ENCODE assay signal across 1 cellular context in genomic region chr2:187552959-187553681, GRCh38.
TF ChIP-seq lines count a peak whose summit lies in the region.

No MANE protein-coding gene starts in this region.

TF ChIP-seq in HEK293, 187 proteins besides CTCF, POLR2A, EP300 and RAD21 (continued from another document and continues in another):
- no peak for TF ChIP-seq TSHZ1 (tag by site-specific recombination; IDR thresholded peaks at IDR 0.05; ENCODE audit: borderline replicate concordance)
- TF ChIP-seq ZNF184 (tag by site-specific recombination; IDR thresholded peaks at IDR 0.05), result 0 out of 2 replicates have a peak, but pooled peaks have one; percentile 19
- no peak for TF ChIP-seq BCL6B (tag by site-specific recombination; IDR thresholded peaks at IDR 0.05)
- no peak for TF ChIP-seq ZNF221 (tag by site-specific recombination; IDR thresholded peaks at IDR 0.05; ENCODE audit: borderline replicate concordance)
- no peak for TF ChIP-seq ZNF658 (tag by site-specific recombination; IDR thresholded peaks at IDR 0.05)
- no peak for TF ChIP-seq ZNF266 (tag by site-specific recombination; IDR thresholded peaks at IDR 0.05; ENCODE audit: low read depth)
- TF ChIP-seq, protein P1, sequence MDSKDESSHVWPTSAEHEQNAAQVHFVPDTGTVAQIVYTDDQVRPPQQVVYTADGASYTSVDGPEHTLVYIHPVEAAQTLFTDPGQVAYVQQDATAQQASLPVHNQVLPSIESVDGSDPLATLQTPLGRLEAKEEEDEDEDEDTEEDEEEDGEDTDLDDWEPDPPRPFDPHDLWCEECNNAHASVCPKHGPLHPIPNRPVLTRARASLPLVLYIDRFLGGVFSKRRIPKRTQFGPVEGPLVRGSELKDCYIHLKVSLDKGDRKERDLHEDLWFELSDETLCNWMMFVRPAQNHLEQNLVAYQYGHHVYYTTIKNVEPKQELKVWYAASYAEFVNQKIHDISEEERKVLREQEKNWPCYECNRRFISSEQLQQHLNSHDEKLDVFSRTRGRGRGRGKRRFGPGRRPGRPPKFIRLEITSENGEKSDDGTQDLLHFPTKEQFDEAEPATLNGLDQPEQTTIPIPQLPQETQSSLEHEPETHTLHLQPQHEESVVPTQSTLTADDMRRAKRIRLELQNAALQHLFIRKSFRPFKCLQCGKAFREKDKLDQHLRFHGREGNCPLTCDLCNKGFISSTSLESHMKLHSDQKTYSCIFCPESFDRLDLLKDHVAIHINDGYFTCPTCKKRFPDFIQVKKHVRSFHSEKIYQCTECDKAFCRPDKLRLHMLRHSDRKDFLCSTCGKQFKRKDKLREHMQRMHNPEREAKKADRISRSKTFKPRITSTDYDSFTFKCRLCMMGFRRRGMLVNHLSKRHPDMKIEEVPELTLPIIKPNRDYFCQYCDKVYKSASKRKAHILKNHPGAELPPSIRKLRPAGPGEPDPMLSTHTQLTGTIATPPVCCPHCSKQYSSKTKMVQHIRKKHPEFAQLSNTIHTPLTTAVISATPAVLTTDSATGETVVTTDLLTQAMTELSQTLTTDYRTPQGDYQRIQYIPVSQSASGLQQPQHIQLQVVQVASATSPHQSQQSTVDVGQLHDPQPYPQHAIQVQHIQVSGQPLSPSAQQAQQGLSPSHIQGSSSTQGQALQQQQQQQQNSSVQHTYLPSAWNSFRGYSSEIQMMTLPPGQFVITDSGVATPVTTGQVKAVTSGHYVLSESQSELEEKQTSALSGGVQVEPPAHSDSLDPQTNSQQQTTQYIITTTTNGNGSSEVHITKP (tag by site-specific recombination; IDR thresholded peaks at IDR 0.05), result peak; percentile 48; the same call in 1 of the 2 replicates
- TF ChIP-seq HOXC10 (CRISPR knock-in tag; IDR thresholded peaks at IDR 0.05), result no peak
- 0 out of 2 replicates have a peak, but pooled peaks have one; percentile 22 for TF ChIP-seq ZBTB1 (tag by site-specific recombination; IDR thresholded peaks at IDR 0.05)
- TF ChIP-seq ZNF169 (tag by site-specific recombination; IDR thresholded peaks at IDR 0.05), result no peak
- no peak for TF ChIP-seq ZNF488 (tag by site-specific recombination; IDR thresholded peaks at IDR 0.05)
- TF ChIP-seq ZBTB10 (tag by site-specific recombination; IDR thresholded peaks at IDR 0.05), result no peak
- no peak for TF ChIP-seq ZNF518A (tag by site-specific recombination; conservative IDR thresholded peaks at IDR 0.05; ENCODE audit: low read depth)
- no peak for TF ChIP-seq ZNF133 (tag by site-specific recombination; IDR thresholded peaks at IDR 0.05)
- no peak for TF ChIP-seq ZNF341 (tag by site-specific recombination; IDR thresholded peaks at IDR 0.05; ENCODE audit: low read depth)
- no peak for TF ChIP-seq SP2 (tag by site-specific recombination; IDR thresholded peaks at IDR 0.05)
- TF ChIP-seq ZNF561 (tag by site-specific recombination; IDR thresholded peaks at IDR 0.05; ENCODE audit: borderline replicate concordance), result no peak
- no peak for TF ChIP-seq ZNF311 (tag by site-specific recombination; IDR thresholded peaks at IDR 0.05; ENCODE audit: borderline replicate concordance)
- TF ChIP-seq ZNF214 (tag by site-specific recombination; IDR thresholded peaks at IDR 0.05; ENCODE audit: borderline replicate concordance), result no peak
- no peak for TF ChIP-seq ZNF423 (tag by site-specific recombination; IDR thresholded peaks at IDR 0.05)
- peak; percentile 94 for TF ChIP-seq ZNF664 (tag by site-specific recombination; IDR thresholded peaks at IDR 0.05)
- TF ChIP-seq TCF7L2 (IDR thresholded peaks at IDR 0.05; ENCODE audit: borderline replicate concordance, low read depth, low read length), result no peak
- TF ChIP-seq ZFP37 (tag by site-specific recombination; IDR thresholded peaks at IDR 0.05), result no peak
- no peak for TF ChIP-seq ATF2 (tag by site-specific recombination; IDR thresholded peaks at IDR 0.05; ENCODE audit: low read depth)
- TF ChIP-seq, protein P2, sequence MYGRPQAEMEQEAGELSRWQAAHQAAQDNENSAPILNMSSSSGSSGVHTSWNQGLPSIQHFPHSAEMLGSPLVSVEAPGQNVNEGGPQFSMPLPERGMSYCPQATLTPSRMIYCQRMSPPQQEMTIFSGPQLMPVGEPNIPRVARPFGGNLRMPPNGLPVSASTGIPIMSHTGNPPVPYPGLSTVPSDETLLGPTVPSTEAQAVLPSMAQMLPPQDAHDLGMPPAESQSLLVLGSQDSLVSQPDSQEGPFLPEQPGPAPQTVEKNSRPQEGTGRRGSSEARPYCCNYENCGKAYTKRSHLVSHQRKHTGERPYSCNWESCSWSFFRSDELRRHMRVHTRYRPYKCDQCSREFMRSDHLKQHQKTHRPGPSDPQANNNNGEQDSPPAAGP (tag by site-specific recombination; IDR thresholded peaks at IDR 0.05), result no peak
- no peak for TF ChIP-seq ZNF211 (tag by site-specific recombination; IDR thresholded peaks at IDR 0.05; ENCODE audit: low read depth)
- TF ChIP-seq ZNF138 (tag by site-specific recombination; IDR thresholded peaks at IDR 0.05; ENCODE audit: borderline replicate concordance), result no peak
- peak; percentile 55 for TF ChIP-seq SCRT2 (tag by site-specific recombination; IDR thresholded peaks at IDR 0.05)
- no peak for TF ChIP-seq ZNF707 (tag by site-specific recombination; IDR thresholded peaks at IDR 0.05)
- TF ChIP-seq GLI2 (tag by site-specific recombination; IDR thresholded peaks at IDR 0.05; ENCODE audit: borderline replicate concordance, low read depth), result no peak
- peak; percentile 83 for TF ChIP-seq ZNF146 (tag by site-specific recombination; IDR thresholded peaks at IDR 0.05)
- TF ChIP-seq ZBTB44 (tag by site-specific recombination; IDR thresholded peaks at IDR 0.05), result no peak
- no peak for TF ChIP-seq ZNF792 (tag by site-specific recombination; IDR thresholded peaks at IDR 0.05)
- TF ChIP-seq ZNF37A (tag by site-specific recombination; IDR thresholded peaks at IDR 0.05), result no peak
